Comparison of ENCODE assay signal across 1 cellular context in the genomic region with DNA sequence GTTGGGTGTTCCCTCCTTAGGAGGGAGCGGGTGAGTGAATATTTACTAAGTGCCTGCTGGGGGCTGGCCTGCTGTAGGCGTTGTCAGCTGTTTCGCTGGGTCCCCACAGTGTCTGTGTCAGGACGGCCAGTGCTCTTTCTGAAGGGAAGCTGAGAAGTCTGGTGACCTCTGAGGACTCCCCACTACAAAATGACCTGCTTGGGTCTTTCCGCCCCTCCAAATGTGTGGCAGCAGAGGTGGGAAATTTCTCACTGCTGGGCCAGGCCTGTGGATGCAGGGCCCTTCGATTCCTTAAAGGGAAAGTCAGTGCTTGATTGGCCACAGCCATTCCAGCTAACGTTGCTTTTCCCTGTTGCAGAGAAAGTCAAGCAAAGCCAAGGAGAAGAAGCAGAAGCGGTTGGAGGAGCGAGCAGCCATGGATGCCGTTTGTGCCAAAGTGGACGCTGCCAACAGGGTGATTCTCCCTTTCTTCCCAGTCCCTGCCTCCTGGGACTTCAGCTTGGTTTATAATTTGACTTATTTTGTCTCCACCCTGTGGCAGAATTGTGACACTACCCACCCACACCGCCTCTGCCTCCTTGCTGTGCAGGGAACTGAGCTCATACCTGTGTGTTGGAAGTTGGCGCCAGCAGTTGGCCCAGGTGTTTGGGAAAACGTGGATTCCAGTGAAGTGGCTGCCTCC.
A peak's percentile ranks its signal among the peaks of the same experiment; 100 is the strongest.
TF ChIP-seq lines count a peak whose summit lies in the region.

No MANE protein-coding gene starts in this region.

TF ChIP-seq in neural cell, 6 proteins besides CTCF, POLR2A, EP300 and RAD21:
- peak; percentile 24 for TF ChIP-seq MXI1 (conservative IDR thresholded peaks at IDR 0.05; ENCODE audit: poor library complexity, severe bottlenecking)
- no peak for TF ChIP-seq POLR2AphosphoS5 (IDR thresholded peaks at IDR 0.05)
- TF ChIP-seq, protein P1, sequence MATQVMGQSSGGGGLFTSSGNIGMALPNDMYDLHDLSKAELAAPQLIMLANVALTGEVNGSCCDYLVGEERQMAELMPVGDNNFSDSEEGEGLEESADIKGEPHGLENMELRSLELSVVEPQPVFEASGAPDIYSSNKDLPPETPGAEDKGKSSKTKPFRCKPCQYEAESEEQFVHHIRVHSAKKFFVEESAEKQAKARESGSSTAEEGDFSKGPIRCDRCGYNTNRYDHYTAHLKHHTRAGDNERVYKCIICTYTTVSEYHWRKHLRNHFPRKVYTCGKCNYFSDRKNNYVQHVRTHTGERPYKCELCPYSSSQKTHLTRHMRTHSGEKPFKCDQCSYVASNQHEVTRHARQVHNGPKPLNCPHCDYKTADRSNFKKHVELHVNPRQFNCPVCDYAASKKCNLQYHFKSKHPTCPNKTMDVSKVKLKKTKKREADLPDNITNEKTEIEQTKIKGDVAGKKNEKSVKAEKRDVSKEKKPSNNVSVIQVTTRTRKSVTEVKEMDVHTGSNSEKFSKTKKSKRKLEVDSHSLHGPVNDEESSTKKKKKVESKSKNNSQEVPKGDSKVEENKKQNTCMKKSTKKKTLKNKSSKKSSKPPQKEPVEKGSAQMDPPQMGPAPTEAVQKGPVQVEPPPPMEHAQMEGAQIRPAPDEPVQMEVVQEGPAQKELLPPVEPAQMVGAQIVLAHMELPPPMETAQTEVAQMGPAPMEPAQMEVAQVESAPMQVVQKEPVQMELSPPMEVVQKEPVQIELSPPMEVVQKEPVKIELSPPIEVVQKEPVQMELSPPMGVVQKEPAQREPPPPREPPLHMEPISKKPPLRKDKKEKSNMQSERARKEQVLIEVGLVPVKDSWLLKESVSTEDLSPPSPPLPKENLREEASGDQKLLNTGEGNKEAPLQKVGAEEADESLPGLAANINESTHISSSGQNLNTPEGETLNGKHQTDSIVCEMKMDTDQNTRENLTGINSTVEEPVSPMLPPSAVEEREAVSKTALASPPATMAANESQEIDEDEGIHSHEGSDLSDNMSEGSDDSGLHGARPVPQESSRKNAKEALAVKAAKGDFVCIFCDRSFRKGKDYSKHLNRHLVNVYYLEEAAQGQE (IDR thresholded peaks at IDR 0.05; ENCODE audit: borderline replicate concordance): no peak
- no peak for TF ChIP-seq EZH2 (IDR thresholded peaks at IDR 0.05; ENCODE audit: borderline replicate concordance, insufficient read depth, low read length, poor library complexity, severe bottlenecking)
- TF ChIP-seq SMC3 (conservative IDR thresholded peaks at IDR 0.05; ENCODE audit: poor library complexity): peak; percentile 93
- TF ChIP-seq TAF1 (IDR thresholded peaks at IDR 0.05; ENCODE audit: low read depth): no peak
